Comparison of ENCODE assay signal across 12 cellular contexts in the genomic region with DNA sequence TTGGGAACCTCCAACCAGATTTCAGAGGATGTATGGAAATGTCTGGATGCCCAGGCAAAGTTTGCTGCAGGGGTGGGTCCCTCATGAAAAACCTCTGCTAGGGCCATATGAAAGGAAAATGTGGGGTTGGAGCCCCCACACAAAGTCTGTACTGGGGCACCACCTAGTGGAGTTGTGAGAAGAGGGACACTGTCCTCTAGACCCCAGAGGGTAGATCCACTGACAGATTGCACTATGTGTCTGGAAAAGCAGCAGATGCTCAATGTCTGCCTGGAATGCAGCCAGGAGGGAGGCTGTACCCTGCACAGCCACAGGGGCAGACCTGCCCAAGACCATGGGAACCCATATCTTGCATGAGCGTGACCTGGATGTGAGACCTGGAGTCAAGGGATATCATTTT.
"Had no signal": no experiment of that assay in that cellular context is flagged by ENCODE, and none has a peak within 500 bp of the region (broad histone marks: within the 10 kb centered on the region; RNA-seq: fewer than 3 reads in every experiment).

No MANE protein-coding gene starts in this region.

- H3K27ac Mint-ChIP-seq: activated B cell treated with CpG ODN at 0.5 μM for 24 hours; activated CD4-positive, alpha-beta T cell treated with anti-CD3 and anti-CD28 coated beads, Interleukin-2, amount 10 ng/mL, durations not matched to agents 24 days and 14 days; naive B cell had no signal

- H3K4me1 Mint-ChIP-seq: activated B cell treated with CpG ODN at 0.5 μM for 24 hours; activated CD4-positive, alpha-beta T cell treated with anti-CD3 and anti-CD28 coated beads, Interleukin-2, amount 10 ng/mL, durations not matched to agents 24 days and 14 days; naive B cell had no signal

- H3K36me3 Mint-ChIP-seq: naive B cell had no signal

- DNase-seq: activated B cell treated with CpG ODN at 0.5 μM for 24 hours; activated CD4-positive, alpha-beta T cell treated with anti-CD3 and anti-CD28 coated beads, Interleukin-2, amount 10 ng/mL, durations not matched to agents 24 days and 14 days; activated CD8-positive, alpha-beta memory T cell treated with anti-CD3 and anti-CD28 coated beads for 24 hours; activated naive CD4-positive, alpha-beta T cell treated with Interleukin-2 at 50 U/mL for 16 hours; esophagus squamous epithelium; left colon; naive B cell; stimulated activated CD4-positive, alpha-beta T cell treated with anti-CD3 and anti-CD28 coated beads, Interleukin-4, amount 100 ng/mL, for 4 hours had no signal

- ATAC-seq: foreskin keratinocyte, left colon, pancreas had no signal

- H3K4me1 ChIP-seq: esophagus squamous epithelium, foreskin keratinocyte, pancreas had no signal

- H3K9me3 ChIP-seq: pancreas had no signal

- H3K4me3 Mint-ChIP-seq: activated B cell treated with CpG ODN at 0.5 μM for 24 hours; activated CD4-positive, alpha-beta T cell treated with anti-CD3 and anti-CD28 coated beads, Interleukin-2, amount 10 ng/mL, durations not matched to agents 24 days and 14 days; naive B cell had no signal

- H3K27me3 ChIP-seq: esophagus squamous epithelium, foreskin keratinocyte, pancreas had no signal

- H3K4me3 ChIP-seq: esophagus squamous epithelium, lung, pancreas, skin epidermis had no signal

- H3K36me3 ChIP-seq: esophagus squamous epithelium, pancreas had no signal

- H3K27me3 Mint-ChIP-seq: activated B cell treated with CpG ODN at 0.5 μM for 24 hours; activated CD4-positive, alpha-beta T cell treated with anti-CD3 and anti-CD28 coated beads, Interleukin-2, amount 10 ng/mL, durations not matched to agents 24 days and 14 days; naive B cell had no signal
